Comparison of ENCODE assay signal across 19 cellular contexts in the genomic region with DNA sequence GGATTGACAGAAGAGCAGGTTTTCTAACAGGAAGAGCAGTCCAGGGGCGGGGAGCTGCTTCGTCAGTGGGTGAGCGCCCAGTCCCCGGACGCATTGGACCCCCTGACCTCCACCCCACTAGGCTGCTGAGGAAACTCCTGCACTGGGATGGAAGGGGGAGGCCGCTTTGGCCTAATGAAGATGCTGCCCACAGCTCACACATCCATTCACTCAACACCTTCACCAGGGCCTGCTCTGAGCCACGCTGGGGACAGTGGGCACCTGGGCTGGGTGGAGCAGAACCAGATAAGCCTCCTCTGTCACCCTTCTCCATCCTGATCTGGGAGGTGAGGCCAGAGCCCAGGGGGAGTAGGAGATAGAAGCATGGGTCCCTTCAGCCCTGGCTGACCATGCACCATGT.
"Had no signal": no experiment of that assay in that cellular context is flagged by ENCODE, and none has a peak within 500 bp of the region (broad histone marks: within the 10 kb centered on the region; RNA-seq: fewer than 3 reads in every experiment).

No MANE protein-coding gene starts in this region.

- H3K4me3 Mint-ChIP-seq: activated B cell treated with CpG ODN at 0.5 μM for 24 hours; activated CD4-positive, alpha-beta memory T cell treated with anti-CD3 and anti-CD28 coated beads for 36 hours; activated naive CD4-positive, alpha-beta T cell treated with anti-CD3 and anti-CD28 coated beads, Interleukin-2, amount 10 ng/mL, durations not matched to agents 7 days and 5 days; activated naive CD8-positive, alpha-beta T cell treated with anti-CD3 and anti-CD28 coated beads, Interleukin-2, amount 50 U/mL, for 24 hours; activated T-cell treated with anti-CD3 and anti-CD28 coated beads, Interleukin-2, amount 50 U/mL, for 24 hours; central memory CD8-positive, alpha-beta T cell; mesothelial cell of epicardium; natural killer cell treated with Interleukin-12 subunit alpha and Interleukin-12 subunit beta and Interleukin-15 and Interleukin-18, amount 100 ng/mL, for 72 hours; T-helper 2 cell treated with Interferon-gamma antibody and Interleukin-4, amounts not matched to agents 5 μg/mL and 100 μg/mL, for 36 hours had no signal

- H3K9me3 Mint-ChIP-seq: activated B cell treated with CpG ODN at 0.5 μM for 24 hours; activated CD4-positive, alpha-beta memory T cell treated with anti-CD3 and anti-CD28 coated beads for 36 hours; activated naive CD4-positive, alpha-beta T cell treated with anti-CD3 and anti-CD28 coated beads, Interleukin-2, amount 10 ng/mL, durations not matched to agents 7 days and 5 days; activated naive CD8-positive, alpha-beta T cell treated with anti-CD3 and anti-CD28 coated beads, Interleukin-2, amount 50 U/mL, for 24 hours; activated T-cell treated with anti-CD3 and anti-CD28 coated beads, Interleukin-2, amount 50 U/mL, for 24 hours; central memory CD8-positive, alpha-beta T cell; mesothelial cell of epicardium; natural killer cell treated with Interleukin-12 subunit alpha and Interleukin-12 subunit beta and Interleukin-15 and Interleukin-18, amount 100 ng/mL, for 72 hours; T-helper 2 cell treated with Interferon-gamma antibody and Interleukin-4, amounts not matched to agents 5 μg/mL and 100 μg/mL, for 36 hours had no signal

- DNase-seq: activated B cell treated with CpG ODN at 0.5 μM for 24 hours; activated CD4-positive, alpha-beta memory T cell treated with anti-CD3 and anti-CD28 coated beads for 36 hours; activated CD4-positive, alpha-beta T cell treated with anti-CD3 and anti-CD28 coated beads for 4 hours; activated effector memory CD4-positive, alpha-beta T cell treated with Interleukin-2 at 50 U/mL for 16 hours; activated naive CD4-positive, alpha-beta T cell treated with anti-CD3 and anti-CD28 coated beads, Interleukin-2, amount 10 ng/mL, durations not matched to agents 7 days and 5 days; activated naive CD8-positive, alpha-beta T cell treated with anti-CD3 and anti-CD28 coated beads, Interleukin-2, amount 50 U/mL, for 24 hours; activated T-cell treated with anti-CD3 and anti-CD28 coated beads, Interleukin-2, amount 50 U/mL, for 24 hours; anterior cingulate cortex; brain microvascular endothelial cell; foreskin keratinocyte; left cardiac atrium; occipital lobe; right cardiac atrium; stimulated activated CD4-positive, alpha-beta T cell treated with anti-CD3 and anti-CD28 coated beads, Interleukin-4, amount 100 ng/mL, for 1 hour; upper lobe of right lung had no signal

- H3K27ac Mint-ChIP-seq: activated B cell treated with CpG ODN at 0.5 μM for 24 hours; activated CD4-positive, alpha-beta memory T cell treated with anti-CD3 and anti-CD28 coated beads for 36 hours; activated naive CD4-positive, alpha-beta T cell treated with anti-CD3 and anti-CD28 coated beads, Interleukin-2, amount 10 ng/mL, durations not matched to agents 7 days and 5 days; activated naive CD8-positive, alpha-beta T cell treated with anti-CD3 and anti-CD28 coated beads, Interleukin-2, amount 50 U/mL, for 24 hours; activated T-cell treated with anti-CD3 and anti-CD28 coated beads, Interleukin-2, amount 50 U/mL, for 24 hours; mesothelial cell of epicardium; T-helper 2 cell treated with Interferon-gamma antibody and Interleukin-4, amounts not matched to agents 5 μg/mL and 100 μg/mL, for 36 hours had no signal

- H3K27me3 Mint-ChIP-seq: activated B cell treated with CpG ODN at 0.5 μM for 24 hours; activated CD4-positive, alpha-beta memory T cell treated with anti-CD3 and anti-CD28 coated beads for 36 hours; activated naive CD4-positive, alpha-beta T cell treated with anti-CD3 and anti-CD28 coated beads, Interleukin-2, amount 10 ng/mL, durations not matched to agents 7 days and 5 days; activated naive CD8-positive, alpha-beta T cell treated with anti-CD3 and anti-CD28 coated beads, Interleukin-2, amount 50 U/mL, for 24 hours; activated T-cell treated with anti-CD3 and anti-CD28 coated beads, Interleukin-2, amount 50 U/mL, for 24 hours; central memory CD8-positive, alpha-beta T cell; natural killer cell treated with Interleukin-12 subunit alpha and Interleukin-12 subunit beta and Interleukin-15 and Interleukin-18, amount 100 ng/mL, for 72 hours had no signal

- H3K36me3 Mint-ChIP-seq: mesothelial cell of epicardium had no signal

- ATAC-seq: activated naive CD8-positive, alpha-beta T cell treated with anti-CD3 and anti-CD28 coated beads, Interleukin-2, amount 50 U/mL, for 24 hours; foreskin keratinocyte; left cardiac atrium; natural killer cell treated with Interleukin-12 subunit alpha and Interleukin-12 subunit beta and Interleukin-15 and Interleukin-18, amount 100 ng/mL, for 72 hours; right cardiac atrium; upper lobe of right lung had no signal
